ENCODE assay signal across 19 cellular contexts in genomic region chr11:88431675-88432341, GRCh38.
"Had no signal": no experiment of that assay in that cellular context is flagged by ENCODE, and none has a peak within 500 bp of the region (broad histone marks: within the 10 kb centered on the region; RNA-seq: fewer than 3 reads in every experiment).

No MANE protein-coding gene starts in this region.

- H3K27me3 ChIP-seq: gastroesophageal sphincter, heart right ventricle, neutrophil had no signal

- H3K4me3 ChIP-seq: coronary artery, gastroesophageal sphincter, heart right ventricle had no signal

- H3K4me1 ChIP-seq: gastroesophageal sphincter had no signal

- H3K36me3 ChIP-seq: gastroesophageal sphincter, heart right ventricle, neutrophil had no signal

- DNase-seq: activated B cell treated with CpG ODN at 0.5 μM for 24 hours; activated CD4-positive, alpha-beta T cell treated with anti-CD3 and anti-CD28 coated beads for 48 hours; activated CD8-positive, alpha-beta memory T cell treated with anti-CD3 and anti-CD28 coated beads, Interleukin-2, amount 50 U/mL, for 48 hours; activated gamma-delta T cell; activated T-cell treated with anti-CD3 and anti-CD28 coated beads, Interleukin-2, amount 50 U/mL, for 72 hours; effector memory CD8-positive, alpha-beta T cell; heart right ventricle; islet precursor cell; naive thymus-derived CD8-positive, alpha-beta T cell; posterior cingulate gyrus; retina; stimulated activated CD4-positive, alpha-beta T cell treated with anti-CD3 and anti-CD28 coated beads, Interleukin-2, amount 100 ng/mL, for 48 hours had no signal

- H3K27ac ChIP-seq: coronary artery, epithelial cell of prostate, gastroesophageal sphincter, heart right ventricle, neutrophil had no signal

- H3K9me3 ChIP-seq: gastroesophageal sphincter, heart right ventricle, neutrophil had no signal

- ATAC-seq: activated naive CD4-positive, alpha-beta T cell treated with anti-CD3 and anti-CD28 coated beads, Interleukin-2, amount 50 U/mL, for 72 hours; activated T-cell treated with anti-CD3 and anti-CD28 coated beads, Interleukin-2, amount 50 U/mL, for 72 hours; effector memory CD8-positive, alpha-beta T cell; gastroesophageal sphincter; heart right ventricle; left lobe of liver; naive thymus-derived CD8-positive, alpha-beta T cell; stimulated activated memory B cell treated with anti-CD40 and anti-IgM and Interleukin-4, amounts not matched to agents 10 μg/mL and 1 μg/mL and 100 μg/mL, for 72 hours had no signal
